In genomic region chr2:86226780-86227520, GRCh38 we compare ENCODE assay signal across 24 cellular contexts. TPM values are rescaled to one million over a fixed set of nuclear protein-coding genes. Genes with fewer than 3 reads are reported as not detected.
DNase-seq lines count a peak whose midpoint lies in the region; ATAC-seq and TF ChIP-seq lines count a peak whose summit lies in the region.
"Had no signal": no experiment of that assay in that cellular context is flagged by ENCODE, and none has a peak within 500 bp of the region (broad histone marks: within the 10 kb centered on the region; RNA-seq: fewer than 3 reads in every experiment).

No MANE protein-coding gene starts in this region.

- peak overlapping the region; percentile 89 to 93 for H3K27ac ChIP-seq in ascending aorta
- peak overlapping the region; percentile 9 for H3K27ac ChIP-seq in rectal smooth muscle tissue (ENCODE audit: low read depth, low read length)
- H3K27ac ChIP-seq: Peyer's patch, VCaP had no signal

- no peak overlapping the region for H3K9ac ChIP-seq in rectal smooth muscle tissue (ENCODE audit: low read length)

- no peak for ATAC-seq in activated naive CD8-positive, alpha-beta T cell treated with anti-CD3 and anti-CD28 coated beads, Interleukin-2, amount 10 ng/mL, durations not matched to agents 7 days and 5 days (ENCODE audit: low read depth)
- ATAC-seq in activated naive CD8-positive, alpha-beta T cell treated with anti-CD3 and anti-CD28 coated beads, Interleukin-2, amount 50 U/mL, for 24 hours = no peak
- ATAC-seq in GM18511 (IDR thresholded peaks at IDR 0.05; ENCODE audit: unreplicated experiment) = no peak
- ATAC-seq: activated CD4-positive, alpha-beta T cell treated with anti-CD3 and anti-CD28 coated beads for 36 hours; effector memory CD8-positive, alpha-beta T cell; HCT116 had no signal

- POLR2A ChIA-PET in activated naive CD8-positive, alpha-beta T cell treated with anti-CD3 and anti-CD28 coated beads, Interleukin-2, amount 10 ng/mL, durations not matched to agents 7 days and 5 days (lab: Charles Lee) = no interaction called here

- no peaks in the 10 kb centered on the region for H3K9me3 ChIP-seq in ascending aorta
- H3K9me3 ChIP-seq: Peyer's patch had no signal

- DNase-seq in activated naive CD8-positive, alpha-beta T cell treated with anti-CD3 and anti-CD28 coated beads, Interleukin-2, amount 10 ng/mL, durations not matched to agents 7 days and 5 days = no peak
- DNase-seq in activated naive CD8-positive, alpha-beta T cell treated with anti-CD3 and anti-CD28 coated beads, Interleukin-2, amount 50 U/mL, for 24 hours = no peak
- DNase-seq in DMS79 treated with DMSO at 0.1 percent for 48 hours (lab: John Stamatoyannopoulos, UW) = peak; percentile 85
- no peak for DNase-seq in ascending aorta (ENCODE audit: low spot score in 2 of 2)
- DNase-seq in activated T-cell treated with anti-CD3 and anti-CD28 coated beads, Interleukin-2, amount 50 U/mL, for 24 hours = no peak
- DNase-seq in NCI-H69 (lab: John Stamatoyannopoulos, UW) = no peak
- DNase-seq: activated CD4-positive, alpha-beta T cell treated with anti-CD3 and anti-CD28 coated beads for 36 hours; activated naive CD8-positive, alpha-beta T cell treated with anti-CD3 and anti-CD28 coated beads for 36 hours; C1 segment of cervical spinal cord; caudate nucleus; COR-L47; effector memory CD8-positive, alpha-beta T cell; NCI-H1092; NCI-H1694 treated with DMSO at 0.1 percent for 48 hours; NCI-H526 treated with DMSO at 0.1 percent for 48 hours; SHP77 treated with DMSO at 0.1 percent for 48 hours; stimulated activated CD4-positive, alpha-beta T cell treated with anti-CD3 and anti-CD28 coated beads, Interleukin-4, amount 100 ng/mL, for 24 hours had no signal

- no peak overlapping the region for H3K4me3 Mint-ChIP-seq in activated naive CD8-positive, alpha-beta T cell treated with anti-CD3 and anti-CD28 coated beads, Interleukin-2, amount 10 ng/mL, durations not matched to agents 7 days and 5 days
- no peak overlapping the region for H3K4me3 Mint-ChIP-seq in activated naive CD8-positive, alpha-beta T cell treated with anti-CD3 and anti-CD28 coated beads, Interleukin-2, amount 50 U/mL, for 24 hours
- H3K4me3 Mint-ChIP-seq in activated T-cell treated with anti-CD3 and anti-CD28 coated beads, Interleukin-2, amount 50 U/mL, for 24 hours = no peak overlapping the region
- H3K4me3 Mint-ChIP-seq: activated CD4-positive, alpha-beta T cell treated with anti-CD3 and anti-CD28 coated beads for 36 hours; activated naive CD8-positive, alpha-beta T cell treated with anti-CD3 and anti-CD28 coated beads for 36 hours; effector memory CD8-positive, alpha-beta T cell; mesothelial cell of epicardium; type B pancreatic cell had no signal

- H3K4me3 ChIP-seq in ascending aorta = no peak overlapping the region
- H3K4me3 ChIP-seq in rectal smooth muscle tissue (ENCODE audit: low read length) = no peak overlapping the region
- H3K4me3 ChIP-seq: Peyer's patch had no signal

- H3K27ac Mint-ChIP-seq in activated naive CD8-positive, alpha-beta T cell treated with anti-CD3 and anti-CD28 coated beads, Interleukin-2, amount 10 ng/mL, durations not matched to agents 7 days and 5 days = peak overlapping the region; percentile 16
- no peak overlapping the region for H3K27ac Mint-ChIP-seq in activated naive CD8-positive, alpha-beta T cell treated with anti-CD3 and anti-CD28 coated beads, Interleukin-2, amount 50 U/mL, for 24 hours
- H3K27ac Mint-ChIP-seq in activated T-cell treated with anti-CD3 and anti-CD28 coated beads, Interleukin-2, amount 50 U/mL, for 24 hours = no peak overlapping the region
- H3K27ac Mint-ChIP-seq: activated CD4-positive, alpha-beta T cell treated with anti-CD3 and anti-CD28 coated beads for 36 hours; activated naive CD8-positive, alpha-beta T cell treated with anti-CD3 and anti-CD28 coated beads for 36 hours; mesothelial cell of epicardium; type B pancreatic cell had no signal

- intact Hi-C loops in ascending aorta (cut with DNase I) = no loop called here

- no peaks in the 10 kb centered on the region for H3K36me3 Mint-ChIP-seq in activated naive CD8-positive, alpha-beta T cell treated with anti-CD3 and anti-CD28 coated beads, Interleukin-2, amount 10 ng/mL, durations not matched to agents 7 days and 5 days
- H3K36me3 Mint-ChIP-seq in activated naive CD8-positive, alpha-beta T cell treated with anti-CD3 and anti-CD28 coated beads, Interleukin-2, amount 50 U/mL, for 24 hours (ENCODE audit: low read depth) = no peaks in the 10 kb centered on the region
- no peaks in the 10 kb centered on the region for H3K36me3 Mint-ChIP-seq in activated T-cell treated with anti-CD3 and anti-CD28 coated beads, Interleukin-2, amount 50 U/mL, for 24 hours (ENCODE audit: low read depth)
- H3K36me3 Mint-ChIP-seq: activated naive CD8-positive, alpha-beta T cell treated with anti-CD3 and anti-CD28 coated beads for 36 hours; mesothelial cell of epicardium; type B pancreatic cell had no signal

- H3K36me3 ChIP-seq in ascending aorta = no peaks in the 10 kb centered on the region
- H3K36me3 ChIP-seq in rectal smooth muscle tissue (ENCODE audit: control insufficient read depth, insufficient read depth, low read length) = no peaks in the 10 kb centered on the region
- H3K36me3 ChIP-seq: Peyer's patch had no signal

- H3K4me1 Mint-ChIP-seq in activated naive CD8-positive, alpha-beta T cell treated with anti-CD3 and anti-CD28 coated beads, Interleukin-2, amount 10 ng/mL, durations not matched to agents 7 days and 5 days = peaks cover 12% of the 10 kb centered on the region
- H3K4me1 Mint-ChIP-seq in activated naive CD8-positive, alpha-beta T cell treated with anti-CD3 and anti-CD28 coated beads, Interleukin-2, amount 50 U/mL, for 24 hours = peaks cover 13% of the 10 kb centered on the region
- peaks cover 13% of the 10 kb centered on the region for H3K4me1 Mint-ChIP-seq in activated T-cell treated with anti-CD3 and anti-CD28 coated beads, Interleukin-2, amount 50 U/mL, for 24 hours (ENCODE audit: low read depth)

- no peak for TF ChIP-seq CTCF in ascending aorta (IDR thresholded peaks at IDR 0.05)

- no peaks in the 10 kb centered on the region for H3K27me3 ChIP-seq in ascending aorta
- H3K27me3 ChIP-seq in rectal smooth muscle tissue (ENCODE audit: control insufficient read depth, insufficient read depth, low read length) = no peaks in the 10 kb centered on the region
- H3K27me3 ChIP-seq: Peyer's patch had no signal

- H3K9me3 Mint-ChIP-seq in activated naive CD8-positive, alpha-beta T cell treated with anti-CD3 and anti-CD28 coated beads, Interleukin-2, amount 10 ng/mL, durations not matched to agents 7 days and 5 days = no peaks in the 10 kb centered on the region
- H3K9me3 Mint-ChIP-seq in activated naive CD8-positive, alpha-beta T cell treated with anti-CD3 and anti-CD28 coated beads, Interleukin-2, amount 50 U/mL, for 24 hours = no peaks in the 10 kb centered on the region
- H3K9me3 Mint-ChIP-seq in activated T-cell treated with anti-CD3 and anti-CD28 coated beads, Interleukin-2, amount 50 U/mL, for 24 hours = no peaks in the 10 kb centered on the region
- H3K9me3 Mint-ChIP-seq: activated naive CD8-positive, alpha-beta T cell treated with anti-CD3 and anti-CD28 coated beads for 36 hours; effector memory CD8-positive, alpha-beta T cell; mesothelial cell of epicardium; type B pancreatic cell had no signal

- peaks cover 4% of the 10 kb centered on the region for H3K27me3 Mint-ChIP-seq in activated naive CD8-positive, alpha-beta T cell treated with anti-CD3 and anti-CD28 coated beads, Interleukin-2, amount 10 ng/mL, durations not matched to agents 7 days and 5 days
- H3K27me3 Mint-ChIP-seq in activated naive CD8-positive, alpha-beta T cell treated with anti-CD3 and anti-CD28 coated beads, Interleukin-2, amount 50 U/mL, for 24 hours = no peaks in the 10 kb centered on the region
- H3K27me3 Mint-ChIP-seq in activated T-cell treated with anti-CD3 and anti-CD28 coated beads, Interleukin-2, amount 50 U/mL, for 24 hours = no peaks in the 10 kb centered on the region
- H3K27me3 Mint-ChIP-seq: activated CD4-positive, alpha-beta T cell treated with anti-CD3 and anti-CD28 coated beads for 36 hours; activated naive CD8-positive, alpha-beta T cell treated with anti-CD3 and anti-CD28 coated beads for 36 hours; type B pancreatic cell had no signal

- peaks cover 23 to 31% of the 10 kb centered on the region in 2 donors for H3K4me1 ChIP-seq in ascending aorta
- H3K4me1 ChIP-seq in rectal smooth muscle tissue (ENCODE audit: control insufficient read depth, insufficient read depth, low read length) = peaks cover 34% of the 10 kb centered on the region

RNA-seq across cellular contexts. Expression of gene MRPL35, which starts 27.7 kb away (rescaled TPM):
- total RNA-seq in activated naive CD8-positive, alpha-beta T cell treated with anti-CD3 and anti-CD28 coated beads, Interleukin-2, amount 10 ng/mL, durations not matched to agents 7 days and 5 days = 10 to 100 TPM; 38.5 to 39.7 TPM
- total RNA-seq in ascending aorta = 4.7 TPM

RNA-seq across cellular contexts. Expression of gene IMMT, which starts 31.7 kb away (rescaled TPM):
- total RNA-seq in activated naive CD8-positive, alpha-beta T cell treated with anti-CD3 and anti-CD28 coated beads, Interleukin-2, amount 10 ng/mL, durations not matched to agents 7 days and 5 days = 100 to 1,000 TPM; 121 to 122 TPM
- 97.1 TPM for total RNA-seq in ascending aorta
